In genomic region chr2:165794520-165794882, GRCh38 we compare ENCODE assay signal across 7 cellular contexts. TPM values are rescaled to one million over a fixed set of nuclear protein-coding genes. Genes with fewer than 3 reads are reported as not detected.
DNase-seq lines count a peak whose midpoint lies in the region; ATAC-seq and TF ChIP-seq lines count a peak whose summit lies in the region.

No MANE protein-coding gene starts in this region.

- H3K27me3 Mint-ChIP-seq in natural killer cell treated with Interleukin-12 subunit alpha and Interleukin-12 subunit beta and Interleukin-15 and Interleukin-18, amount 100 ng/mL, for 72 hours, result no peaks in the 10 kb centered on the region

- no peaks in the 10 kb centered on the region for H3K9me3 Mint-ChIP-seq in natural killer cell treated with Interleukin-12 subunit alpha and Interleukin-12 subunit beta and Interleukin-15 and Interleukin-18, amount 100 ng/mL, for 72 hours

- no peak for TF ChIP-seq EP300 in suprapubic skin (IDR thresholded peaks at IDR 0.05)

- TF ChIP-seq POLR2A in suprapubic skin (IDR thresholded peaks at IDR 0.05), result no peak

- peak overlapping the region; percentile 98 for H3K4me3 Mint-ChIP-seq in natural killer cell treated with Interleukin-12 subunit alpha and Interleukin-12 subunit beta and Interleukin-15 and Interleukin-18, amount 100 ng/mL, for 72 hours

- H3K27ac Mint-ChIP-seq in natural killer cell treated with Interleukin-12 subunit alpha and Interleukin-12 subunit beta and Interleukin-15 and Interleukin-18, amount 100 ng/mL, for 72 hours, result peak overlapping the region; percentile 96 to 98

- 5% methylated on average over 18 of the region's 18 CpGs for WGBS in suprapubic skin

- peaks cover 26% of the 10 kb centered on the region for H3K4me1 ChIP-seq in suprapubic skin

- TF ChIP-seq CTCF in fibroblast of mammary gland (conservative IDR thresholded peaks at IDR 0.05; ENCODE audit: control insufficient read depth, insufficient read depth, low read depth, low read length) (no peak), suprapubic skin (IDR thresholded peaks at IDR 0.05) (no peak)

- H3K27me3 ChIP-seq in suprapubic skin, result no peaks in the 10 kb centered on the region

- peaks cover 4% of the 10 kb centered on the region for H3K36me3 Mint-ChIP-seq in natural killer cell treated with Interleukin-12 subunit alpha and Interleukin-12 subunit beta and Interleukin-15 and Interleukin-18, amount 100 ng/mL, for 72 hours

- peak; percentile 48 for DNase-seq in NCI-H2029 treated with DMSO at 0.1 percent for 48 hours (lab: John Stamatoyannopoulos, UW)
- peak; percentile 36 for DNase-seq in activated T-cell treated with anti-CD3 and anti-CD28 coated beads for 24 hours (ENCODE audit: low read depth)
- DNase-seq in fibroblast of mammary gland (ENCODE audit: low read depth), result peak; percentile 41
- peak; percentile 88 for DNase-seq in natural killer cell treated with Interleukin-12 subunit alpha and Interleukin-12 subunit beta and Interleukin-15 and Interleukin-18, amount 100 ng/mL, for 72 hours (ENCODE audit: low spot score)
- DNase-seq in suprapubic skin (ENCODE audit: low spot score in 2 of 2), result no peak

- H3K27ac ChIP-seq in suprapubic skin, result peak overlapping the region; percentile 73

- H3K36me3 ChIP-seq in suprapubic skin, result no peaks in the 10 kb centered on the region

- H3K9me3 ChIP-seq in suprapubic skin, result no peaks in the 10 kb centered on the region

- H3K4me3 ChIP-seq in fibroblast of mammary gland (ENCODE audit: control insufficient read depth, low read depth, low read length), result peak overlapping the region; percentile 38
- peak overlapping the region; percentile 67 for H3K4me3 ChIP-seq in suprapubic skin

- ATAC-seq in GM18502 (IDR thresholded peaks at IDR 0.05; ENCODE audit: poor library complexity, unreplicated experiment), result peak; percentile 97
- ATAC-seq in HG02623 (IDR thresholded peaks at IDR 0.05; ENCODE audit: unreplicated experiment), result peak; percentile 98
- ATAC-seq in natural killer cell treated with Interleukin-12 subunit alpha and Interleukin-12 subunit beta and Interleukin-15 and Interleukin-18, amount 100 ng/mL, for 72 hours, result peak; percentile 94 to 96

- peaks cover 42 to 59% of the 10 kb centered on the region in 2 donors for H3K4me1 Mint-ChIP-seq in natural killer cell treated with Interleukin-12 subunit alpha and Interleukin-12 subunit beta and Interleukin-15 and Interleukin-18, amount 100 ng/mL, for 72 hours (ENCODE audit: low read depth in 2 of 2)

RNA-seq across cellular contexts. Expression of gene GALNT3, which starts 0.5 kb away (rescaled TPM):
- 10 to 100 TPM; 21.0 to 22.6 TPM for total RNA-seq in natural killer cell treated with Interleukin-12 subunit alpha and Interleukin-12 subunit beta and Interleukin-15 and Interleukin-18, amount 100 ng/mL, for 72 hours
- 10 to 100 TPM; 14.9 to 24.0 (median 15.9) TPM for total RNA-seq in suprapubic skin

Comparison
In these comparisons a context has a peak if more than half of its experiments do, and no peak if none do; other contexts are left out.
1. DNase-seq: peak in NCI-H2029 treated with DMSO at 0.1 percent for 48 hours (single experiment), activated T-cell treated with anti-CD3 and anti-CD28 coated beads for 24 hours (single experiment), fibroblast of mammary gland (single experiment) and natural killer cell treated with Interleukin-12 subunit alpha and Interleukin-12 subunit beta and Interleukin-15 and Interleukin-18, amount 100 ng/mL, for 72 hours (single experiment); none in suprapubic skin (0 of 2).
2. Peak in every context shown above with its lines, with median percentiles within 50 percentile points of each other: ATAC-seq.